Comparison of ENCODE assay signal across 8 cellular contexts in the genomic region with DNA sequence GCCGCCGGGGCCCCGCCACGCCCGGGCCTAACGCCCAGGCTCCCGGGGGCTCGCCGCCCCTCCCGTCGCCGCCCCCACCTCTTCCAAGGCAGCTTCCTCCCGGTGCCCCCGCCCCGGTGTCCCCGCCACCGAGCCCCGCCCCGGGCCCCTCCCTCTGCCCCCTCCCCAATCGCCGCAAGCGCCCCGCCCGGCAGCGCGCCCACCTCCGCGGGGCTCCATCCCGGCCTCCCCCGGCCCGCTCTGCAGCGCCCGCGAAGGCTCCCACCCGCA. TPM values are rescaled to one million over a fixed set of nuclear protein-coding genes. Genes with fewer than 3 reads are reported as not detected.
DNase-seq lines count a peak whose midpoint lies in the region; ATAC-seq, FAIRE-seq and TF ChIP-seq lines count a peak whose summit lies in the region.

No MANE protein-coding gene starts in this region.

- H3K9ac ChIP-seq in HepG2 (ENCODE audit: insufficient read depth, low read depth, low read length): peak overlapping the region; percentile 83

- H3K27me3 ChIP-seq in CD4-positive, alpha-beta T cell (ENCODE audit: control insufficient read depth, insufficient read depth, low read length): no peaks in the 10 kb centered on the region
- no peaks in the 10 kb centered on the region for H3K27me3 ChIP-seq in HepG2 (ENCODE audit: control insufficient read depth in 1 of 2, insufficient read depth in 2 of 2, low read length in 2 of 2)
- H3K27me3 ChIP-seq in thoracic aorta (replicated peaks; ENCODE audit: insufficient read depth): no peaks in the 10 kb centered on the region

- no peaks in the 10 kb centered on the region for H3K9me3 Mint-ChIP-seq in CD4-positive, alpha-beta T cell

- DNase-seq in CD4-positive, alpha-beta T cell: peak in 2 of 10 experiments; percentile 34 to 54
- DNase-seq in HuH-7.5 (ENCODE audit: low spot score): peak; percentile 72
- DNase-seq in astrocyte of the spinal cord (ENCODE audit: low read depth, low spot score): no peak
- no peak for DNase-seq in HepG2 (ENCODE audit: low spot score)
- DNase-seq in thoracic aorta (ENCODE audit: low spot score): no peak
- DNase-seq in HEK293T (ENCODE audit: extremely low spot score): no peak
- DNase-seq in RCC 7860 (ENCODE audit: low spot score): no peak

- in situ Hi-C loops in astrocyte of the spinal cord (cut with HindIII; ENCODE audit: low sequenced_read_pairs) (no loop called here), HepG2 (cut with HindIII; ENCODE audit: extremely low pct_ligation_motif_present, low pct_unique_long_range_greater_than_20kb) (no loop called here)

- no peak for TF ChIP-seq CTCF in CD4-positive, alpha-beta T cell (IDR thresholded peaks at IDR 0.05)
- TF ChIP-seq CTCF in astrocyte of the spinal cord (IDR thresholded peaks at IDR 0.05; ENCODE audit: low read depth, low read length) (no peak), HepG2 (CRISPR knock-in tag; IDR thresholded peaks at IDR 0.05) (no peak), thoracic aorta (IDR thresholded peaks at IDR 0.05) (no peak)

- no peak for ATAC-seq in CD4-positive, alpha-beta T cell (ENCODE audit: poor library complexity)
- peak; percentile 29 for ATAC-seq in GM19467 (IDR thresholded peaks at IDR 0.05; ENCODE audit: unreplicated experiment)
- peak; percentile 60 for ATAC-seq in HepG2
- ATAC-seq in thoracic aorta (ENCODE audit: insufficient number of reproducible peaks, low FRiP score, low read depth): no peak

- no peaks in the 10 kb centered on the region for H3K9me3 ChIP-seq in CD4-positive, alpha-beta T cell (ENCODE audit: control insufficient read depth, low read length)
- H3K9me3 ChIP-seq in HepG2 (ENCODE audit: low read length) (no peaks in the 10 kb centered on the region), thoracic aorta (no peaks in the 10 kb centered on the region)

- H3K27me3 Mint-ChIP-seq in CD4-positive, alpha-beta T cell: no peaks in the 10 kb centered on the region

- intact Hi-C loops in CD4-positive, alpha-beta T cell (cut with DNase I, micrococcal nuclease): loop anchor here (1.0 to 10.0 kb wide), 13 partner anchors 65 to 923 kb away; partner anchors contain the start of genes HDLBP (in 2 of the 2), SEPTIN2 (in 2 of the 2), D2HGDH (in 1 of the 2) and DTYMK (in 1 of the 2)
- intact Hi-C loops in HepG2 (cut with micrococcal nuclease; ENCODE audit: unreplicated experiment): loop anchor here (1.0 to 10.0 kb wide), 3 partner anchors 39 to 153 kb away; partner anchors contain the start of gene FARP2

- peaks cover 44% of the 10 kb centered on the region for H3K79me2 ChIP-seq in HepG2 (ENCODE audit: insufficient read depth, low read length)

- peaks cover 35% of the 10 kb centered on the region; the same call in 1 of the 2 replicates for H4K20me1 ChIP-seq in HepG2 (ENCODE audit: insufficient read depth, low read length)

- no peak for TF ChIP-seq RAD21 in HepG2 (CRISPR knock-in tag; IDR thresholded peaks at IDR 0.05)

- peak overlapping the region; percentile 76 for H3K4me3 ChIP-seq in astrocyte of the spinal cord (ENCODE audit: low read depth, low read length)
- peak overlapping the region; percentile 85 to 98 (median 89) for H3K4me3 ChIP-seq in HepG2 (replicated peaks in 1 of 3; ENCODE audit: insufficient read depth in 1 of 3, low read depth in 2 of 3, low read length in 3 of 3)
- peak overlapping the region; percentile 85 for H3K4me3 ChIP-seq in thoracic aorta

- peaks cover 62% of the 10 kb centered on the region for H3K4me1 ChIP-seq in HepG2 (ENCODE audit: insufficient read depth, low read length)
- peaks cover 20 to 46% of the 10 kb centered on the region in 2 donors for H3K4me1 ChIP-seq in thoracic aorta (ENCODE audit: control insufficient read depth in 1 of 2, low read depth in 2 of 2)

- no TSS peak for BruUV-seq in HepG2 (replicated peaks; lab: Mats Ljungman, UMichigan)

- H2AFZ ChIP-seq in HepG2 (ENCODE audit: low read length): no peak overlapping the region

- no peak overlapping the region for H3K27ac Mint-ChIP-seq in CD4-positive, alpha-beta T cell

- H3K4me1 Mint-ChIP-seq in CD4-positive, alpha-beta T cell (ENCODE audit: low read depth): peaks cover 15% of the 10 kb centered on the region

- FAIRE-seq in HepG2 (lab: Jason Lieb, UNC) (no peak), RCC 7860 (lab: Jason Lieb, UNC) (no peak)

- no peak for TF ChIP-seq EP300 in HepG2 (IDR thresholded peaks at IDR 0.05; ENCODE audit: low read depth in 2 of 2, low read length in 2 of 2)
- TF ChIP-seq EP300 in HepG2 (CRISPR knock-in tag; IDR thresholded peaks at IDR 0.05; ENCODE audit: borderline replicate concordance): no peak

- POLR2A ChIA-PET in CD4-positive, alpha-beta T cell (lab: Charles Lee): no interaction called here
- POLR2A ChIA-PET in HepG2 (lab: Yijun Ruan, JAX): interaction anchor here (0.7 to 2.0 kb wide), 10 partner anchors 16 to 181 kb away, joined by 3 to 11 read pairs (median 4); partner anchors contain the start of gene BOK
- POLR2A ChIA-PET in HEK293T (lab: Yijun Ruan, JAX): interaction anchor here (1.3 kb wide), 1 partner anchor 13 kb away, joined by 3 read pairs; no protein-coding TSS in a partner anchor

- no peak for TF ChIP-seq POLR2A in HepG2 (IDR thresholded peaks at IDR 0.05; ENCODE audit: insufficient read depth in 1 of 2, low read depth in 2 of 2, low read length in 2 of 2)

- H3K36me3 Mint-ChIP-seq in CD4-positive, alpha-beta T cell (ENCODE audit: low read depth): no peaks in the 10 kb centered on the region

- CTCF ChIA-PET in CD4-positive, alpha-beta T cell (lab: Charles Lee): interaction anchor here (1.0 to 1.1 kb wide), 2 partner anchors 62 to 65 kb away, joined by 3 read pairs; no protein-coding TSS in a partner anchor
- CTCF ChIA-PET in HepG2 (lab: Yijun Ruan, JAX; ENCODE audit: low intra/inter-chr PET ratio, low total read pairs) (interaction anchor here (1.5 kb wide), 1 partner anchor 89 kb away, joined by 3 read pairs; no protein-coding TSS in a partner anchor), HEK293T (lab: Yijun Ruan, JAX) (interaction anchor here (0.9 to 1.0 kb wide), 2 partner anchors 10 to 18 kb away, joined by 3 read pairs; no protein-coding TSS in a partner anchor)

- H3K36me3 ChIP-seq in HepG2 (replicated peaks in 1 of 2; ENCODE audit: control insufficient read depth in 1 of 2, insufficient read depth in 2 of 2, low read length in 2 of 2) (peaks cover 5% of the 10 kb centered on the region in 2 experiments; a peak in 4 of 5 replicates), thoracic aorta (no peaks in the 10 kb centered on the region)

- peak overlapping the region; percentile 77 for H3K27ac ChIP-seq in CD4-positive, alpha-beta T cell (ENCODE audit: low read depth, low read length)
- peak overlapping the region; percentile 70 for H3K27ac ChIP-seq in HepG2 (ENCODE audit: extremely low read length, insufficient read depth, low read length)
- H3K27ac ChIP-seq in thoracic aorta: peak overlapping the region; percentile 56 to 78

- peak overlapping the region; percentile 94 for H3K4me3 Mint-ChIP-seq in CD4-positive, alpha-beta T cell

- peak overlapping the region; percentile 91 for H3K4me2 ChIP-seq in HepG2 (ENCODE audit: low read depth, low read length)

- 4% methylated on average over 14 of the region's 35 CpGs for WGBS in HepG2 (ENCODE audit: low lambda C conversion rate)

RNA-seq across cellular contexts. Expression of gene STK25, which starts 0.2 kb away (rescaled TPM):
- total RNA-seq in CD4-positive, alpha-beta T cell: 10 to 100 TPM; 76.1 to 81.3 TPM
- 123 and 177 TPM in 2 replicates for total RNA-seq in HepG2 (2016; rRNA removed; fragmentation: Illumina TruSeq; extraction: Trizol)
- 143 and 149 TPM in 2 replicates for total RNA-seq in HepG2 (2016; cell fraction: cytosol; rRNA removed; fragmentation: Illumina TruSeq; extraction: Trizol; ENCODE audit: low read depth)
- 108 and 184 TPM in 2 replicates for total RNA-seq in HepG2 (2016; cell fraction: insoluble cytoplasmic fraction; rRNA removed; fragmentation: Illumina TruSeq; extraction: Trizol)
- 217 TPM in 2 replicates for total RNA-seq in HepG2 (2016; cell fraction: membrane; rRNA removed; fragmentation: Illumina TruSeq; extraction: Trizol)
- 128 and 139 TPM in 2 replicates for total RNA-seq in HepG2 (2016; cell fraction: nucleus; rRNA removed; fragmentation: Illumina TruSeq; extraction: Trizol)
- polyA plus RNA-seq in HepG2 (2011; rRNA removed): 481 and 626 TPM in 2 replicates
- 323 and 410 TPM in 2 replicates for polyA plus RNA-seq in HepG2 (2011; cell fraction: cytosol; rRNA removed)
- 1,381 and 1,393 TPM in 2 replicates for polyA plus RNA-seq in HepG2 (2011; cell fraction: nucleus; rRNA removed)
- 200 and 245 TPM in 2 replicates for polyA plus RNA-seq in HepG2 (2012)
- polyA plus RNA-seq in HepG2 (2016; cell fraction: cytosol; fragmentation: Illumina TruSeq; extraction: Trizol; ENCODE audit: low read depth): 126 and 132 TPM in 2 replicates
- 133 and 166 TPM in 2 replicates for polyA plus RNA-seq in HepG2 (2016; cell fraction: insoluble cytoplasmic fraction; fragmentation: Illumina TruSeq; extraction: Trizol; ENCODE audit: low read depth)
- 186 and 199 TPM in 2 replicates for polyA plus RNA-seq in HepG2 (2016; cell fraction: membrane; fragmentation: Illumina TruSeq; extraction: Trizol; ENCODE audit: low read depth)
- 341 and 351 TPM in 2 replicates for polyA plus RNA-seq in HepG2 (2016; cell fraction: nucleus; fragmentation: Illumina TruSeq; extraction: Trizol; ENCODE audit: insufficient read depth, low read depth)
- polyA minus RNA-seq in HepG2 (2011; rRNA and poly(A)+ RNA removed; ENCODE audit: low replicate concordance): 198 and 615 TPM in 2 replicates
- polyA minus RNA-seq in HepG2 (2011; cell fraction: cytosol; rRNA and poly(A)+ RNA removed): 125 and 128 TPM in 2 replicates
- 166 and 229 TPM in 2 replicates for polyA minus RNA-seq in HepG2 (2011; cell fraction: nucleus; rRNA and poly(A)+ RNA removed)
- total RNA-seq in thoracic aorta: 100 to 1,000 TPM; 180 to 279 TPM

RNA-seq across cellular contexts. Expression of gene BOK, which starts 50.4 kb away (rescaled TPM):
- not detected for total RNA-seq in CD4-positive, alpha-beta T cell
- total RNA-seq in HepG2 (2016; rRNA removed; fragmentation: Illumina TruSeq; extraction: Trizol) (30.2 and 35.5 TPM in 2 replicates), thoracic aorta (10 to 100 TPM; 10.7 to 27.5 TPM)
- total RNA-seq in HepG2 (2016; cell fraction: cytosol; rRNA removed; fragmentation: Illumina TruSeq; extraction: Trizol; ENCODE audit: low read depth): 22.2 and 23.9 TPM in 2 replicates
- 28.1 and 36.4 TPM in 2 replicates for total RNA-seq in HepG2 (2016; cell fraction: insoluble cytoplasmic fraction; rRNA removed; fragmentation: Illumina TruSeq; extraction: Trizol)
- 58.8 and 67.3 TPM in 2 replicates for total RNA-seq in HepG2 (2016; cell fraction: membrane; rRNA removed; fragmentation: Illumina TruSeq; extraction: Trizol)
- total RNA-seq in HepG2 (2016; cell fraction: nucleus; rRNA removed; fragmentation: Illumina TruSeq; extraction: Trizol): 18.8 and 20.8 TPM in 2 replicates
- 39.2 and 58.1 TPM in 2 replicates for polyA plus RNA-seq in HepG2 (2011; rRNA removed)
- polyA plus RNA-seq in HepG2 (2011; cell fraction: cytosol; rRNA removed): 49.3 and 71.9 TPM in 2 replicates
- polyA plus RNA-seq in HepG2 (2011; cell fraction: nucleus; rRNA removed): 101 and 104 TPM in 2 replicates
- 43.9 and 55.3 TPM in 2 replicates for polyA plus RNA-seq in HepG2 (2012)
- 28.1 and 33.7 TPM in 2 replicates for polyA plus RNA-seq in HepG2 (2016; cell fraction: cytosol; fragmentation: Illumina TruSeq; extraction: Trizol; ENCODE audit: low read depth)
- polyA plus RNA-seq in HepG2 (2016; cell fraction: insoluble cytoplasmic fraction; fragmentation: Illumina TruSeq; extraction: Trizol; ENCODE audit: low read depth): 37.9 and 46.1 TPM in 2 replicates
- 64.2 and 66.8 TPM in 2 replicates for polyA plus RNA-seq in HepG2 (2016; cell fraction: membrane; fragmentation: Illumina TruSeq; extraction: Trizol; ENCODE audit: low read depth)
- 41.2 and 42.5 TPM in 2 replicates for polyA plus RNA-seq in HepG2 (2016; cell fraction: nucleus; fragmentation: Illumina TruSeq; extraction: Trizol; ENCODE audit: insufficient read depth, low read depth)
- polyA minus RNA-seq in HepG2 (2011; rRNA and poly(A)+ RNA removed; ENCODE audit: low replicate concordance): 10.1 and 74.6 TPM in 2 replicates
- 39.7 and 41.5 TPM in 2 replicates for polyA minus RNA-seq in HepG2 (2011; cell fraction: cytosol; rRNA and poly(A)+ RNA removed)
- 9.9 and 12.7 TPM in 2 replicates for polyA minus RNA-seq in HepG2 (2011; cell fraction: nucleus; rRNA and poly(A)+ RNA removed)

Comparison
In these comparisons a context has a peak if more than half of its experiments do, and no peak if none do; other contexts are left out.
1. ATAC-seq: peak in GM19467 (single experiment) and HepG2 (single experiment); none in CD4-positive, alpha-beta T cell (single experiment) and thoracic aorta (single experiment).
2. RNA of gene BOK, which starts 50.4 kb away (total RNA-seq): 18.8 to 67.3 TPM in HepG2 and 10.7 to 27.5 TPM in thoracic aorta; not detected in CD4-positive, alpha-beta T cell; every median in the first group is over 10 times any median in the second.
3. Peak in every context shown above with its lines, with median percentiles within 50 percentile points of each other: H3K27ac ChIP-seq and H3K4me3 ChIP-seq.